Comparison of ENCODE assay signal across 7 cellular contexts in the genomic region with DNA sequence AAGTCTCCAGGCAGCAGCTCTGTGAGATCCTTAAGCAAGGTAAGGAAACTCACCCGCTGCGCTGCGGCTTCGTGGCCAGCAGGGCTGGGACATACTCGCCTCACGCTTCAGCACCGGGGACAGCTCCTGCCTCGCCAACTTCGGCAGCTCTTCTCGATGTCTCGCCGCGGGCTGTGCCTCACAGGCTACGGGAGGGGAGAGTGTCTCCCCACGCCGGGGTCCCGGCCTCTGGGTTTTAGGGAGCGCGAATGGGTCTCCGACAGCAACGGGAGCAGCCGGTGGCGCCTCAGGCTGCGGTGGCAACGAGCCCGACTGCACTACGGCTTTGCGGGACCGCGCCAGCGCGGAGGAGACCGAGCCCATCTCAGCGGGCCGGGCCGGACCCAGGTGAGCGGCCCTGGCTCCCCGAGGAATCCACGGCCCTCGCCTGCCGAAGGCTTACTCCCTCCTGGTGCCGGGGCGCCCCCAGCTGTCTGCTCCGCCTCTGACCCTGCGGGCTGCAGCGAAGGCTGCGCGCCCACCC.
DNase-seq lines count a peak whose midpoint lies in the region; TF ChIP-seq lines count a peak whose summit lies in the region.

No MANE protein-coding gene starts in this region.

- no peak overlapping the region for H3K9ac ChIP-seq in HUES6 (ENCODE audit: low read length)

- no peaks in the 10 kb centered on the region for H3K36me3 ChIP-seq in HUES6 (ENCODE audit: control insufficient read depth, insufficient read depth, low read length)

- peak overlapping the region; percentile 56 for H3K4me3 ChIP-seq in HUES6 (ENCODE audit: low read depth, low read length)

- H3K27ac Mint-ChIP-seq in T-helper 2 cell treated with Interferon-gamma antibody and Interleukin-4, amounts not matched to agents 5 μg/mL and 100 μg/mL, for 36 hours, result no peak overlapping the region
- H3K27ac Mint-ChIP-seq in brain, result no peak overlapping the region

- DNase-seq in GM13977 (ENCODE audit: low spot score), result peak; percentile 76
- peak; percentile 58 for DNase-seq in T-helper 2 cell treated with Interferon-gamma antibody and Interleukin-4, amounts not matched to agents 5 μg/mL and 100 μg/mL, for 36 hours (ENCODE audit: low spot score)
- peak; percentile 93 for DNase-seq in iPS-NIHi11 (ENCODE audit: low spot score)
- peak; percentile 48 to 60 (median 51) for DNase-seq in stimulated activated CD4-positive, alpha-beta T cell treated with anti-CD3 and anti-CD28 coated beads, Interleukin-12 subunit alpha, Interleukin-12 subunit beta, amount 100 ng/mL, for 48 hours (ENCODE audit: low read depth in 2 of 3, low spot score in 1 of 3)
- DNase-seq in NCI-H1417 treated with DMSO at 0.1 percent for 48 hours (lab: John Stamatoyannopoulos, UW), result no peak

- H3K36me3 Mint-ChIP-seq in T-helper 2 cell treated with Interferon-gamma antibody and Interleukin-4, amounts not matched to agents 5 μg/mL and 100 μg/mL, for 36 hours (ENCODE audit: low read depth), result no peaks in the 10 kb centered on the region
- no peaks in the 10 kb centered on the region for H3K36me3 Mint-ChIP-seq in brain

- peaks cover 8% of the 10 kb centered on the region for H3K27me3 Mint-ChIP-seq in T-helper 2 cell treated with Interferon-gamma antibody and Interleukin-4, amounts not matched to agents 5 μg/mL and 100 μg/mL, for 36 hours (ENCODE audit: low read depth)
- H3K27me3 Mint-ChIP-seq in brain, result peaks cover 87% of the 10 kb centered on the region

- H3K9me3 ChIP-seq in HUES6 (ENCODE audit: control insufficient read depth, insufficient read depth, low read depth, low read length), result no peaks in the 10 kb centered on the region

- peaks cover 7% of the 10 kb centered on the region for H3K4me1 ChIP-seq in HUES6 (ENCODE audit: control insufficient read depth, insufficient read depth, low read length)

- no peaks in the 10 kb centered on the region for H3K9me3 Mint-ChIP-seq in T-helper 2 cell treated with Interferon-gamma antibody and Interleukin-4, amounts not matched to agents 5 μg/mL and 100 μg/mL, for 36 hours
- H3K9me3 Mint-ChIP-seq in brain, result peaks cover 3 to 21% (median 15%) of the 10 kb centered on the region in 5 experiments

- no peak overlapping the region for H3K4me3 Mint-ChIP-seq in T-helper 2 cell treated with Interferon-gamma antibody and Interleukin-4, amounts not matched to agents 5 μg/mL and 100 μg/mL, for 36 hours
- H3K4me3 Mint-ChIP-seq in brain, result peak overlapping the region; percentile 59 to 84 (median 80)

- TF ChIP-seq CTCF in GM13977 (IDR thresholded peaks at IDR 0.05; ENCODE audit: extremely low read depth, insufficient read depth, missing control alignments) (peak; percentile 14), brain (conservative IDR thresholded peaks at IDR 0.05) (peak; percentile 9 to 46)

- H3K27me3 ChIP-seq in HUES6 (ENCODE audit: control insufficient read depth, insufficient read depth, low read length), result peaks cover 64% of the 10 kb centered on the region

- H3K27ac ChIP-seq in HUES6 (ENCODE audit: low read depth, low read length), result no peak overlapping the region

- in situ Hi-C loops in GM13977 (cut with MboI; ENCODE audit: low pct_unique_long_range_greater_than_20kb, low sequenced_read_pairs, unreplicated experiment), result no loop called here

- H3K4me1 Mint-ChIP-seq in T-helper 2 cell treated with Interferon-gamma antibody and Interleukin-4, amounts not matched to agents 5 μg/mL and 100 μg/mL, for 36 hours (ENCODE audit: low read depth), result no peaks in the 10 kb centered on the region
- peaks cover 11% of the 10 kb centered on the region for H3K4me1 Mint-ChIP-seq in brain
